In genomic region chr6:170370413-170370812, GRCh38 we compare ENCODE assay signal across 11 cellular contexts.
A peak's percentile ranks its signal among the peaks of the same experiment; 100 is the strongest.
DNase-seq lines count a peak whose midpoint lies in the region; ATAC-seq and TF ChIP-seq lines count a peak whose summit lies in the region.
"Had no signal": no experiment of that assay in that cellular context is flagged by ENCODE, and none has a peak within 500 bp of the region (broad histone marks: within the 10 kb centered on the region; RNA-seq: fewer than 3 reads in every experiment).

No MANE protein-coding gene starts in this region.

- TF ChIP-seq CTCF in GM13977 (IDR thresholded peaks at IDR 0.05; ENCODE audit: extremely low read depth, insufficient read depth, missing control alignments) (no peak), foreskin keratinocyte (conservative IDR thresholded peaks at IDR 0.05) (no peak), brain microvascular endothelial cell (IDR thresholded peaks at IDR 0.05; ENCODE audit: low read depth, low read length, missing control alignments) (no peak)

- peaks cover 2% of the 10 kb centered on the region for H3K36me3 ChIP-seq in brain microvascular endothelial cell (replicated peaks)

- no peak overlapping the region for H3K27ac ChIP-seq in foreskin keratinocyte
- no peak overlapping the region for H3K27ac ChIP-seq in brain microvascular endothelial cell
- H3K27ac ChIP-seq: thoracic aorta had no signal

- ATAC-seq in GM19025 (IDR thresholded peaks at IDR 0.05; ENCODE audit: low read depth, unreplicated experiment) = peak; percentile 48
- ATAC-seq in HG03280 (IDR thresholded peaks at IDR 0.05; ENCODE audit: unreplicated experiment) = peak; percentile 59
- ATAC-seq in foreskin keratinocyte = peak; percentile 35

- H3K4me3 ChIP-seq in brain microvascular endothelial cell (ENCODE audit: low read depth, low read length) = no peak overlapping the region
- H3K4me3 ChIP-seq: thoracic aorta had no signal

- H3K27me3 ChIP-seq in foreskin keratinocyte (no peaks in the 10 kb centered on the region), brain microvascular endothelial cell (replicated peaks) (no peaks in the 10 kb centered on the region)

- DNase-seq in GM13977 (ENCODE audit: low spot score) (peak; percentile 52), foreskin keratinocyte (no peak), brain microvascular endothelial cell (no peak), hypothalamus (lab: John Stamatoyannopoulos, UW) (no peak), HuH-7.5 (ENCODE audit: low spot score) (no peak)
- DNase-seq: activated effector memory CD4-positive, alpha-beta T cell treated with anti-CD3 and anti-CD28 coated beads, Interleukin-2, amount 50 U/mL, for 16 hours; NCI-H1417 treated with DMSO at 0.1 percent for 48 hours; retina had no signal

- H3K4me1 ChIP-seq in foreskin keratinocyte = peaks cover 8% of the 10 kb centered on the region

- in situ Hi-C loops in GM13977 (cut with MboI; ENCODE audit: low pct_unique_long_range_greater_than_20kb, low sequenced_read_pairs, unreplicated experiment) (no loop called here), brain microvascular endothelial cell (cut with HindIII; ENCODE audit: low pct_ligation_motif_present, low sequenced_read_pairs) (no loop called here)
